Comparison of ENCODE assay signal across 26 cellular contexts in the genomic region with DNA sequence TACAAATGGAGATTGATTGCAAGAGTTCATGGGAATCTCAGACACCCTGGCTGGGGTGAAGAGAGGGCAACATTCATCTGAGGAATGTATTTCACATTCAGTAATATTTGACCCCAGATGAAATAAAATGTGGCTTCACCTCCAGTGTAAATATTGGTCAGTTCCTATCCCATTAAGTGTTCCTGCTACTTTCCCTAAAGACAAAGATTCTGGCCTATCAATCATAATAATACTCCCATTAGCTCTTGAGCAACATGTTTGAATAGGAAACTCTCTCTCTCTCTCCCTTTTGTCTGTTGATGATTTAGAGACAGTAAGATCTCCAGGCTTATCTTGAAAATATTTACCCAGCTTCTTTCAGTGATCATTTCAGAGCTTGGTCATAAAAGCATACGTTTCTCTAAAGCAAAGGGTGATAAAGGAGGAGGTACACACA.
A peak's percentile ranks its signal among the peaks of the same experiment; 100 is the strongest.
DNase-seq lines count a peak whose midpoint lies in the region; ATAC-seq and TF ChIP-seq lines count a peak whose summit lies in the region.
"Had no signal": no experiment of that assay in that cellular context is flagged by ENCODE, and none has a peak within 500 bp of the region (broad histone marks: within the 10 kb centered on the region; RNA-seq: fewer than 3 reads in every experiment).

No MANE protein-coding gene starts in this region.

- H3K9me3 ChIP-seq in SK-N-SH (no peaks in the 10 kb centered on the region), parathyroid adenoma (ENCODE audit: control insufficient read depth, low read length) (no peaks in the 10 kb centered on the region), adrenal gland (replicated peaks in 1 of 3) (no peaks in the 10 kb centered on the region)
- H3K9me3 ChIP-seq: BE2C, left lung, MG63, sigmoid colon, thoracic aorta had no signal

- H3K79me2 ChIP-seq in SK-N-SH (ENCODE audit: insufficient read depth) (no peaks in the 10 kb centered on the region), parathyroid adenoma (peaks cover 8% of the 10 kb centered on the region)

- no peak overlapping the region for H2AFZ ChIP-seq in SK-N-SH (ENCODE audit: low read depth)
- H2AFZ ChIP-seq in parathyroid adenoma = peak overlapping the region; percentile 28

- POLR2A ChIA-PET in SK-N-SH (lab: Yijun Ruan, JAX) = no interaction called here

- H3K27ac ChIP-seq in SK-N-SH (ENCODE audit: low read depth in 2 of 2, low read length in 1 of 2) (peak overlapping the region in 1 of 2 experiments; percentile 20; a peak in 1 of 4 replicates), parathyroid adenoma (peak overlapping the region; percentile 70), adrenal gland (no peak overlapping the region)
- H3K27ac ChIP-seq: brain microvascular endothelial cell, left lung, RWPE1, sigmoid colon, thoracic aorta had no signal

- intact Hi-C loops in adrenal gland (cut with DNase I) = no loop called here

- TF ChIP-seq CTCF in SK-N-SH (IDR thresholded peaks at IDR 0.05) (no peak), parathyroid adenoma (IDR thresholded peaks at IDR 0.05) (no peak), adrenal gland (IDR thresholded peaks at IDR 0.05) (no peak)

- H3K4me1 ChIP-seq in SK-N-SH (ENCODE audit: control insufficient read depth in 1 of 2, insufficient read depth in 2 of 2, low read depth in 1 of 2, low read length in 1 of 2) (peaks cover 0 to 2% of the 10 kb centered on the region in 2 experiments; a peak in 2 of 4 replicates), parathyroid adenoma (peaks cover 13% of the 10 kb centered on the region), adrenal gland (replicated peaks in 1 of 2) (no peaks in the 10 kb centered on the region)
- H3K4me1 ChIP-seq: BE2C, left lung, sigmoid colon had no signal

- H4K20me1 ChIP-seq in SK-N-SH (ENCODE audit: insufficient read depth) = no peaks in the 10 kb centered on the region

- no peak overlapping the region for H3K9ac ChIP-seq in SK-N-SH
- no peak overlapping the region for H3K9ac ChIP-seq in parathyroid adenoma

- CTCF ChIA-PET in SK-N-SH (lab: Yijun Ruan, JAX) = interaction anchor here (0.7 to 1.4 kb wide), 4 partner anchors 18 to 288 kb away, joined by 3 to 4 read pairs (median 3); no protein-coding TSS in a partner anchor

- no peak for TF ChIP-seq EP300 in SK-N-SH (IDR thresholded peaks at IDR 0.05; ENCODE audit: borderline replicate concordance in 1 of 2, low read depth in 1 of 2, low read length in 1 of 2)

- DNase-seq in Caki2 (ENCODE audit: low read depth) (peak; percentile 3), HT-29 (ENCODE audit: low spot score) (peak; percentile 16), SK-N-SH (no peak), SKM-1 treated with dmso at 0.1 percent for 144 hours (lab: John Stamatoyannopoulos, UW; ENCODE audit: unreplicated experiment) (no peak), adrenal gland (no peak)
- DNase-seq: ACHN; activated CD4-positive, alpha-beta T cell treated with anti-CD3 and anti-CD28 coated beads, Interleukin-2, amount 10 ng/mL, durations not matched to agents 7 days and 5 days; activated naive CD4-positive, alpha-beta T cell; activated T-cell treated with anti-CD3 and anti-CD28 coated beads, Interleukin-2, amount 50 U/mL, for 72 hours; BE2C; brain microvascular endothelial cell; CD8-positive, alpha-beta memory T cell; DMS79 treated with DMSO at 0.1 percent for 48 hours; GF-D8; left lung; mesenchymal stem cell; MG63; NCI-H526; sigmoid colon; stimulated activated CD4-positive, alpha-beta T cell treated with anti-CD3 and anti-CD28 coated beads, Interleukin-15, amount 100 ng/mL, for 24 hours; stimulated activated naive CD8-positive, alpha-beta T cell treated with anti-CD3 and anti-CD28 coated beads, Interleukin-15, Interleukin-2, amounts not matched to agents 100 U/mL and 50 U/mL, for 24 hours had no signal

- TF ChIP-seq POLR2A in adrenal gland (IDR thresholded peaks at IDR 0.05) = no peak

- H3F3A ChIP-seq in SK-N-SH (replicated peaks; ENCODE audit: insufficient read depth) = no peaks in the 10 kb centered on the region

- 12% methylated on average over 1 of the region's 1 CpG for WGBS in SK-N-SH (ENCODE audit: low lambda C conversion rate)
- 0 to 30% (median 25%) methylated on average over 1 of the region's 1 CpG for WGBS in adrenal gland, 4 donors

- no peak for ATAC-seq in GM21786 (IDR thresholded peaks at IDR 0.05; ENCODE audit: unreplicated experiment)
- ATAC-seq: activated T-cell treated with anti-CD3 and anti-CD28 coated beads, Interleukin-2, amount 50 U/mL, for 72 hours; K562; left lung; stimulated activated naive CD8-positive, alpha-beta T cell treated with anti-CD3 and anti-CD28 coated beads, Interleukin-15, Interleukin-2, amounts not matched to agents 100 U/mL and 50 U/mL, for 24 hours had no signal

- H3K9me2 ChIP-seq in SK-N-SH = no peaks in the 10 kb centered on the region

- H3K36me3 ChIP-seq in SK-N-SH (replicated peaks in 1 of 2; ENCODE audit: control insufficient read depth in 1 of 2, insufficient read depth in 2 of 2, low read length in 1 of 2) (no peaks in the 10 kb centered on the region), parathyroid adenoma (ENCODE audit: control insufficient read depth, insufficient read depth, low read length) (no peaks in the 10 kb centered on the region), adrenal gland (replicated peaks in 1 of 2) (no peaks in the 10 kb centered on the region)
- H3K36me3 ChIP-seq: BE2C, brain microvascular endothelial cell, left lung, MG63, sigmoid colon, thoracic aorta had no signal

- TF ChIP-seq RAD21 in SK-N-SH (IDR thresholded peaks at IDR 0.05; ENCODE audit: low read length) = no peak

- no peak overlapping the region for H3K4me2 ChIP-seq in SK-N-SH
- no peak overlapping the region for H3K4me2 ChIP-seq in parathyroid adenoma (ENCODE audit: low read length)

- in situ Hi-C loops in Caki2 (cut with HindIII; ENCODE audit: low pct_unique_long_range_greater_than_20kb, low sequenced_read_pairs) = no loop called here

- H3K27me3 ChIP-seq in SK-N-SH (ENCODE audit: insufficient read depth) (no peaks in the 10 kb centered on the region), parathyroid adenoma (ENCODE audit: control insufficient read depth, insufficient read depth, low read length) (no peaks in the 10 kb centered on the region), adrenal gland (no peaks in the 10 kb centered on the region)
- H3K27me3 ChIP-seq: BE2C, brain microvascular endothelial cell, left lung, MG63, sigmoid colon had no signal

- H3K4me3 ChIP-seq in SK-N-SH (ENCODE audit: low read depth in 2 of 2, low read length in 1 of 2) = no peak overlapping the region
- no peak overlapping the region for H3K4me3 ChIP-seq in parathyroid adenoma (ENCODE audit: low read depth, low read length)
- H3K4me3 ChIP-seq in adrenal gland = no peak overlapping the region
- H3K4me3 ChIP-seq: K562, left lung, MG63, sigmoid colon, thoracic aorta had no signal

TF ChIP-seq in SK-N-SH, 30 proteins besides CTCF, POLR2A, EP300 and RAD21:
- TF ChIP-seq GATA2 (CRISPR knock-in tag; IDR thresholded peaks at IDR 0.05) (peak; percentile 35; the same call in 1 of the 2 replicates), NFIC (IDR thresholded peaks at IDR 0.05; ENCODE audit: borderline replicate concordance) (no peak)
- TF ChIP-seq, protein P1, sequence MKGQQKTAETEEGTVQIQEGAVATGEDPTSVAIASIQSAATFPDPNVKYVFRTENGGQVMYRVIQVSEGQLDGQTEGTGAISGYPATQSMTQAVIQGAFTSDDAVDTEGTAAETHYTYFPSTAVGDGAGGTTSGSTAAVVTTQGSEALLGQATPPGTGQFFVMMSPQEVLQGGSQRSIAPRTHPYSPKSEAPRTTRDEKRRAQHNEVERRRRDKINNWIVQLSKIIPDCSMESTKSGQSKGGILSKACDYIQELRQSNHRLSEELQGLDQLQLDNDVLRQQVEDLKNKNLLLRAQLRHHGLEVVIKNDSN (IDR thresholded peaks at IDR 0.05; ENCODE audit: borderline replicate concordance, low read depth) = no peak

Comparison
In these comparisons a context has a peak if more than half of its experiments do, and no peak if none do; other contexts are left out.
1. DNase-seq: peak in Caki2 (single experiment) and HT-29 (single experiment); none in SK-N-SH (single experiment), SKM-1 treated with dmso at 0.1 percent for 144 hours (single experiment) and adrenal gland (0 of 7).